Comparison of ENCODE assay signal across 8 cellular contexts in the genomic region with DNA sequence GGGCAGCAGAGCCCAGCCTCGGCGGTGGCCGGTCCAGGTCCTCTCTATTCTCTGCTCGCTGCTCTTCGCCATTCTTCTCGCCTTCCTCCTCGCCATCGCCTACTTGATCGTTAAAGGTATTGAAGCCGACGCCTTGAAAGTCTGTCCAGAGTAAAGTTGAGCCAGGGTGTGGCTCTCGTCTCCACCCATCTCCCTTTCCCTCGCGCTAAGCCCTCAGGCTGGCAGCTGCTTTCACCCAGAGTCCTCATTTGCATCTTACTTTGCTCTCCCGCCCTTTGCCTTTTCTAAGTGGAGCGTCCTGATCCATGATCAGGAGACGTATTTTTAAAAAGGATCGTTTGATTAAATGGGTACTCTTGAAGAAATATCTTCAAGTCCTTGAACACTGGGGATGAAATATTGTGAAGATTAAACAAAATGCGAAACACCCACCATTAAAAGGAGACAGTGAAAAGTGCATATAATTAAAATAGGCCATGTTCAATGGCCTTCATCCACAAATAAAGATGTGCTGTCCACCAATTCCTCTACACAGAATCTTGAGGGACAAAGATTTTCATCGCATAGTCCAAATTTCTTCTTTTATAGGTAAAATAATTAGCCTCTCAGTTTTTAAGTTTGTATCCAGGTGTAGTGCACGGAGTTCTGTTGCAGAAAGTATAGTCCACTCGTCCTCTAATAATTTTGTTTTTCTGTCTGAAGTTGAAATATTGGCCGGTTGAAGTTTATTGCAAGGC. TPM values are rescaled to one million over a fixed set of nuclear protein-coding genes. Genes with fewer than 3 reads are reported as not detected.
A peak's percentile ranks its signal among the peaks of the same experiment; 100 is the strongest.
DNase-seq lines count a peak whose midpoint lies in the region; ATAC-seq and TF ChIP-seq lines count a peak whose summit lies in the region.

No MANE protein-coding gene starts in this region.

- peak; percentile 78 for DNase-seq in Daoy (ENCODE audit: low read depth)
- peak; percentile 17 for DNase-seq in GM20000 (ENCODE audit: low spot score)
- peak; percentile 85 for DNase-seq in NCI-H526 treated with DMSO at 0.1 percent for 48 hours (lab: John Stamatoyannopoulos, UW)
- no peak for DNase-seq in activated naive CD8-positive, alpha-beta T cell treated with anti-CD3 and anti-CD28 coated beads, Interleukin-2, amount 50 U/mL, for 24 hours
- DNase-seq in iPS DF 6.9 (ENCODE audit: low read depth, low spot score): no peak
- DNase-seq in retina: no peak

- no CpG with 5 or more reads among the region's 23 CpGs for WGBS in iPS DF 6.9 (ENCODE audit: insufficient coverage, insufficient read length)

- H3K9me3 Mint-ChIP-seq in activated naive CD8-positive, alpha-beta T cell treated with anti-CD3 and anti-CD28 coated beads, Interleukin-2, amount 50 U/mL, for 24 hours: no peaks in the 10 kb centered on the region

- no peaks in the 10 kb centered on the region; the same call in 1 of the 2 replicates for H3K36me3 ChIP-seq in iPS DF 6.9 (ENCODE audit: control insufficient read depth, insufficient read depth, low read length)

- H3K9me3 ChIP-seq in iPS DF 6.9 (ENCODE audit: control insufficient read depth, insufficient read depth, low read length): no peaks in the 10 kb centered on the region

- H3K27ac ChIP-seq in iPS DF 6.9 (ENCODE audit: low read length) (no peak overlapping the region), skin epidermis (peak overlapping the region; percentile 84 to 100 (median 98))

- no peak for TF ChIP-seq CTCF in GM20000 (IDR thresholded peaks at IDR 0.05; ENCODE audit: extremely low read depth, missing control alignments)

- H3K27me3 ChIP-seq in iPS DF 6.9 (ENCODE audit: control insufficient read depth, insufficient read depth, low read length): no peaks in the 10 kb centered on the region

- H3K4me3 ChIP-seq in iPS DF 6.9 (ENCODE audit: low read length): peak overlapping the region; percentile 91
- peak overlapping the region; percentile 68 to 96 (median 90) for H3K4me3 ChIP-seq in skin epidermis

- ATAC-seq in HG03520 (IDR thresholded peaks at IDR 0.05; ENCODE audit: unreplicated experiment): peak; percentile 10
- peak; percentile 9 for ATAC-seq in activated naive CD8-positive, alpha-beta T cell treated with anti-CD3 and anti-CD28 coated beads, Interleukin-2, amount 50 U/mL, for 24 hours

- peak overlapping the region; percentile 99 for H3K27ac Mint-ChIP-seq in activated naive CD8-positive, alpha-beta T cell treated with anti-CD3 and anti-CD28 coated beads, Interleukin-2, amount 50 U/mL, for 24 hours

- H3K4me1 Mint-ChIP-seq in activated naive CD8-positive, alpha-beta T cell treated with anti-CD3 and anti-CD28 coated beads, Interleukin-2, amount 50 U/mL, for 24 hours: peaks cover 65% of the 10 kb centered on the region

- H3K4me1 ChIP-seq in iPS DF 6.9 (ENCODE audit: control insufficient read depth, insufficient read depth, low read length): no peaks in the 10 kb centered on the region

- peak overlapping the region; percentile 97 for H3K4me3 Mint-ChIP-seq in activated naive CD8-positive, alpha-beta T cell treated with anti-CD3 and anti-CD28 coated beads, Interleukin-2, amount 50 U/mL, for 24 hours

- H3K36me3 Mint-ChIP-seq in activated naive CD8-positive, alpha-beta T cell treated with anti-CD3 and anti-CD28 coated beads, Interleukin-2, amount 50 U/mL, for 24 hours (ENCODE audit: low read depth): peaks cover 36% of the 10 kb centered on the region

- H3K27me3 Mint-ChIP-seq in activated naive CD8-positive, alpha-beta T cell treated with anti-CD3 and anti-CD28 coated beads, Interleukin-2, amount 50 U/mL, for 24 hours: no peaks in the 10 kb centered on the region

RNA-seq across cellular contexts. Expression of a gene that starts 0.7 kb away (rescaled TPM):
- 37.3 and 44.8 TPM in 2 replicates for total RNA-seq in Daoy (2014; rRNA removed; shearing (Covaris generic))

RNA-seq across cellular contexts. Expression of a gene that starts 1.8 kb away (rescaled TPM):
- total RNA-seq in Daoy (2014; rRNA removed; shearing (Covaris generic)): 179 and 255 TPM in 2 replicates

Comparison
In these comparisons a context has a peak if more than half of its experiments do, and no peak if none do; other contexts are left out.
1. DNase-seq: peak in Daoy (single experiment), GM20000 (single experiment) and NCI-H526 treated with DMSO at 0.1 percent for 48 hours (single experiment); none in activated naive CD8-positive, alpha-beta T cell treated with anti-CD3 and anti-CD28 coated beads, Interleukin-2, amount 50 U/mL, for 24 hours (single experiment), iPS DF 6.9 (single experiment) and retina (single experiment).